Comparison of ENCODE assay signal across 8 cellular contexts in genomic region chr9:132354645-132355355, GRCh38. TPM values are rescaled to one million over a fixed set of nuclear protein-coding genes. Genes with fewer than 3 reads are reported as not detected.
DNase-seq lines count a peak whose midpoint lies in the region; ATAC-seq and TF ChIP-seq lines count a peak whose summit lies in the region.

A gene with protein sequence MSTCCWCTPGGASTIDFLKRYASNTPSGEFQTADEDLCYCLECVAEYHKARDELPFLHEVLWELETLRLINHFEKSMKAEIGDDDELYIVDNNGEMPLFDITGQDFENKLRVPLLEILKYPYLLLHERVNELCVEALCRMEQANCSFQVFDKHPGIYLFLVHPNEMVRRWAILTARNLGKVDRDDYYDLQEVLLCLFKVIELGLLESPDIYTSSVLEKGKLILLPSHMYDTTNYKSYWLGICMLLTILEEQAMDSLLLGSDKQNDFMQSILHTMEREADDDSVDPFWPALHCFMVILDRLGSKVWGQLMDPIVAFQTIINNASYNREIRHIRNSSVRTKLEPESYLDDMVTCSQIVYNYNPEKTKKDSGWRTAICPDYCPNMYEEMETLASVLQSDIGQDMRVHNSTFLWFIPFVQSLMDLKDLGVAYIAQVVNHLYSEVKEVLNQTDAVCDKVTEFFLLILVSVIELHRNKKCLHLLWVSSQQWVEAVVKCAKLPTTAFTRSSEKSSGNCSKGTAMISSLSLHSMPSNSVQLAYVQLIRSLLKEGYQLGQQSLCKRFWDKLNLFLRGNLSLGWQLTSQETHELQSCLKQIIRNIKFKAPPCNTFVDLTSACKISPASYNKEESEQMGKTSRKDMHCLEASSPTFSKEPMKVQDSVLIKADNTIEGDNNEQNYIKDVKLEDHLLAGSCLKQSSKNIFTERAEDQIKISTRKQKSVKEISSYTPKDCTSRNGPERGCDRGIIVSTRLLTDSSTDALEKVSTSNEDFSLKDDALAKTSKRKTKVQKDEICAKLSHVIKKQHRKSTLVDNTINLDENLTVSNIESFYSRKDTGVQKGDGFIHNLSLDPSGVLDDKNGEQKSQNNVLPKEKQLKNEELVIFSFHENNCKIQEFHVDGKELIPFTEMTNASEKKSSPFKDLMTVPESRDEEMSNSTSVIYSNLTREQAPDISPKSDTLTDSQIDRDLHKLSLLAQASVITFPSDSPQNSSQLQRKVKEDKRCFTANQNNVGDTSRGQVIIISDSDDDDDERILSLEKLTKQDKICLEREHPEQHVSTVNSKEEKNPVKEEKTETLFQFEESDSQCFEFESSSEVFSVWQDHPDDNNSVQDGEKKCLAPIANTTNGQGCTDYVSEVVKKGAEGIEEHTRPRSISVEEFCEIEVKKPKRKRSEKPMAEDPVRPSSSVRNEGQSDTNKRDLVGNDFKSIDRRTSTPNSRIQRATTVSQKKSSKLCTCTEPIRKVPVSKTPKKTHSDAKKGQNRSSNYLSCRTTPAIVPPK (N-terminal part only) (minus strand): TSS chr9:132354986. CDS start chr9:132349428, 5,558 bp downstream.

- peak; percentile 88 for ATAC-seq in GM19351 (IDR thresholded peaks at IDR 0.05; ENCODE audit: unreplicated experiment)
- ATAC-seq in HG03520 (IDR thresholded peaks at IDR 0.05; ENCODE audit: unreplicated experiment), result peak; percentile 78

- H3K27me3 Mint-ChIP-seq in activated CD4-positive, alpha-beta T cell treated with anti-CD3 and anti-CD28 coated beads, Interleukin-2, amount 10 ng/mL, durations not matched to agents 24 days and 14 days, result peaks cover 2% of the 10 kb centered on the region

- H3K4me3 Mint-ChIP-seq in activated CD4-positive, alpha-beta T cell treated with anti-CD3 and anti-CD28 coated beads, Interleukin-2, amount 10 ng/mL, durations not matched to agents 24 days and 14 days, result peak within 1 kb of the TSS; percentile 74

- no peaks in the 10 kb centered on the region for H3K9me3 ChIP-seq in colonic mucosa

- H3K9ac ChIP-seq in colonic mucosa (ENCODE audit: low read depth in 2 of 2, low read length in 2 of 2), result peak within 1 kb of the TSS; percentile 91 to 99

- DNase-seq in C1 segment of cervical spinal cord (lab: John Stamatoyannopoulos, UW) (peak; percentile 64 to 99 (median 94)), NCI-H526 treated with DMSO at 0.1 percent for 48 hours (lab: John Stamatoyannopoulos, UW) (peak; percentile 85), colonic mucosa (peak; percentile 97)
- DNase-seq in activated CD4-positive, alpha-beta T cell treated with anti-CD3 and anti-CD28 coated beads, Interleukin-2, amount 10 ng/mL, durations not matched to agents 24 days and 14 days, result peak; percentile 97
- DNase-seq in stimulated activated CD4-positive, alpha-beta T cell treated with anti-CD3 and anti-CD28 coated beads, Interleukin-1b, Interleukin-23, amount 100 ng/mL, for 24 hours (ENCODE audit: low read depth in 4 of 4, low spot score in 1 of 4), result peak; percentile 94 to 98 (median 96)

- intact Hi-C loops in activated CD4-positive, alpha-beta T cell treated with anti-CD3 and anti-CD28 coated beads, Interleukin-2, amount 10 ng/mL, durations not matched to agents 24 days and 14 days (cut with micrococcal nuclease), result loop anchor here (1.0 to 5.0 kb wide), 4 partner anchors 52 to 1077 kb away; partner anchors contain the start of genes FAM78A, GTF3C4 and TTF1
- intact Hi-C loops in colonic mucosa (cut with DNase I), result no loop called here

- H3K9me3 Mint-ChIP-seq in activated CD4-positive, alpha-beta T cell treated with anti-CD3 and anti-CD28 coated beads, Interleukin-2, amount 10 ng/mL, durations not matched to agents 24 days and 14 days, result no peaks in the 10 kb centered on the region

- no peaks in the 10 kb centered on the region for H3K27me3 ChIP-seq in colonic mucosa
- no peaks in the 10 kb centered on the region for H3K27me3 ChIP-seq in layer of hippocampus (ENCODE audit: control insufficient read depth, insufficient read depth, low read length)

- peaks cover 35% of the 10 kb centered on the region for H3K36me3 Mint-ChIP-seq in activated CD4-positive, alpha-beta T cell treated with anti-CD3 and anti-CD28 coated beads, Interleukin-2, amount 10 ng/mL, durations not matched to agents 24 days and 14 days (ENCODE audit: low read depth)

- H3K27ac ChIP-seq in colonic mucosa (peak within 1 kb of the TSS; percentile 98), layer of hippocampus (ENCODE audit: low read depth, low read length) (peak within 1 kb of the TSS; percentile 84)

- peak within 1 kb of the TSS; percentile 97 for H3K4me3 ChIP-seq in colonic mucosa

- peaks cover 36% of the 10 kb centered on the region for H3K4me1 Mint-ChIP-seq in activated CD4-positive, alpha-beta T cell treated with anti-CD3 and anti-CD28 coated beads, Interleukin-2, amount 10 ng/mL, durations not matched to agents 24 days and 14 days

- H3K27ac Mint-ChIP-seq in activated CD4-positive, alpha-beta T cell treated with anti-CD3 and anti-CD28 coated beads, Interleukin-2, amount 10 ng/mL, durations not matched to agents 24 days and 14 days, result peak within 1 kb of the TSS; percentile 98

- H3K4me1 ChIP-seq in colonic mucosa, result peaks cover 10% of the 10 kb centered on the region

- TF ChIP-seq CTCF in colonic mucosa (IDR thresholded peaks at IDR 0.05), result no peak

- no peaks in the 10 kb centered on the region for H3K36me3 ChIP-seq in colonic mucosa

RNA-seq across cellular contexts. Expression of the gene that starts here (rescaled TPM):
- 45.8 and 46.0 TPM in 2 replicates for total RNA-seq in activated CD4-positive, alpha-beta T cell treated with anti-CD3 and anti-CD28 coated beads, Interleukin-2, amount 10 ng/mL, durations not matched to agents 24 days and 14 days
- total RNA-seq in colonic mucosa, result 10 to 100 TPM; 25.8 to 36.8 TPM

Comparison
In these comparisons a context has a peak if more than half of its experiments do, and no peak if none do; other contexts are left out.
1. Peak in every context shown above with its lines: DNase-seq, ATAC-seq, H3K4me3 ChIP-seq and H3K27ac ChIP-seq.